8 cellular contexts compared by ENCODE assay signal in genomic region chrX:71532753-71533425, GRCh38. TPM values are rescaled to one million over a fixed set of nuclear protein-coding genes. Genes with fewer than 3 reads are reported as not detected.
DNase-seq lines count a peak whose midpoint lies in the region; ATAC-seq and TF ChIP-seq lines count a peak whose summit lies in the region.

OGT (plus strand) TSS chrX:71533104; CDS start chrX:71533300, 196 bp downstream.

- DNase-seq in CD1c-positive myeloid dendritic cell (ENCODE audit: extremely low spot score) (peak; percentile 96), HK-2 (ENCODE audit: unreplicated experiment) (peak; percentile 92), NCI-H82 treated with DMSO at 0.1 percent for 48 hours (lab: John Stamatoyannopoulos, UW; ENCODE audit: unreplicated experiment) (peak; percentile 84), dorsolateral prefrontal cortex (peak; percentile 81 to 94 (median 90))
- peak; percentile 95 for DNase-seq in activated CD4-positive, alpha-beta memory T cell treated with anti-CD3 and anti-CD28 coated beads for 36 hours
- peak; percentile 89 for DNase-seq in stimulated activated CD4-positive, alpha-beta T cell treated with anti-CD3 and anti-CD28 coated beads, Interleukin-4, amount 100 ng/mL, for 1 hour

- H3K27ac Mint-ChIP-seq in activated CD4-positive, alpha-beta memory T cell treated with anti-CD3 and anti-CD28 coated beads for 36 hours, result peak within 1 kb of the TSS; percentile 98

- H3K4me3 Mint-ChIP-seq in activated CD4-positive, alpha-beta memory T cell treated with anti-CD3 and anti-CD28 coated beads for 36 hours, result peak within 1 kb of the TSS; percentile 97

- H3K27me3 ChIP-seq in dorsolateral prefrontal cortex (peaks cover 0 to 33% (median 4%) of the 10 kb centered on the region in 45 donors), liver (ENCODE audit: control insufficient read depth in 4 of 4, insufficient read depth in 4 of 4, low read length in 3 of 4) (peaks cover 0 to 3% (median 0%) of the 10 kb centered on the region in 4 donors)

- ATAC-seq in GM19438 (IDR thresholded peaks at IDR 0.05; ENCODE audit: low read depth, unreplicated experiment), result peak; percentile 80

- peak within 1 kb of the TSS; percentile 93 for H3K9ac ChIP-seq in liver (ENCODE audit: low read depth in 1 of 2, low read length in 2 of 2)

- CTCF ChIA-PET in activated CD4-positive, alpha-beta memory T cell treated with anti-CD3 and anti-CD28 coated beads for 36 hours (lab: Charles Lee), result interaction anchor here (1.2 to 1.6 kb wide), 3 partner anchors 9 to 22 kb away, joined by 3 to 6 read pairs (median 4); no protein-coding TSS in a partner anchor

- POLR2A ChIA-PET in activated CD4-positive, alpha-beta memory T cell treated with anti-CD3 and anti-CD28 coated beads for 36 hours (lab: Charles Lee), result interaction anchor here (0.7 to 7.2 kb wide), 10 partner anchors 11 to 351 kb away, joined by 3 to 96 read pairs (median 10); partner anchors contain the start of genes CXCR3 and TAF1

- TF ChIP-seq RAD21 in liver (IDR thresholded peaks at IDR 0.05), result peak in 1 of 2 donors; percentile 39

- H3K9me3 ChIP-seq in liver (ENCODE audit: control insufficient read depth in 4 of 4, low read length in 3 of 4), result no peaks in the 10 kb centered on the region

- peaks cover 3% of the 10 kb centered on the region for H3K9me3 Mint-ChIP-seq in activated CD4-positive, alpha-beta memory T cell treated with anti-CD3 and anti-CD28 coated beads for 36 hours

- WGBS in liver, result under 1% methylated on average over 47 of the region's 47 CpGs

- TF ChIP-seq CTCF in dorsolateral prefrontal cortex (IDR thresholded peaks at IDR 0.05 in 54 of 56, conservative IDR thresholded peaks at IDR 0.05 in 2 of 56; ENCODE audit: low read depth in 1 of 56, partially characterized antibody in 56 of 56), result peak in 10 of 56 donors; percentile 9 to 29 (median 16)
- no peak for TF ChIP-seq CTCF in liver (IDR thresholded peaks at IDR 0.05; ENCODE audit: low read depth, low read length, missing input control)

- peaks cover 0 to 4% (median 2%) of the 10 kb centered on the region in 4 donors for H3K4me1 ChIP-seq in liver (ENCODE audit: control insufficient read depth in 4 of 4, insufficient read depth in 4 of 4, low read length in 3 of 4)

- no peaks in the 10 kb centered on the region for H3K27me3 Mint-ChIP-seq in activated CD4-positive, alpha-beta memory T cell treated with anti-CD3 and anti-CD28 coated beads for 36 hours

- no peaks in the 10 kb centered on the region for H3K36me3 ChIP-seq in liver (ENCODE audit: control insufficient read depth in 4 of 4, insufficient read depth in 3 of 4, low read depth in 1 of 4, low read length in 3 of 4)

- intact Hi-C loops in activated CD4-positive, alpha-beta memory T cell treated with anti-CD3 and anti-CD28 coated beads for 36 hours (cut with micrococcal nuclease), result loop anchor here (1.0 to 10.0 kb wide), 8 partner anchors 8 to 421 kb away; partner anchors contain the start of genes CXCR3, IL2RG, NONO and TAF1
- intact Hi-C loops in dorsolateral prefrontal cortex (cut with DNase I), result loop anchor here (2.0 to 5.0 kb wide), 2 partner anchors 40 to 41 kb away; no protein-coding TSS in a partner anchor

- H3K27ac ChIP-seq in dorsolateral prefrontal cortex, result peak within 1 kb of the TSS; percentile 57 to 96 (median 90)
- peak within 1 kb of the TSS; percentile 90 to 93 for H3K27ac ChIP-seq in liver (ENCODE audit: low read depth in 1 of 2, low read length in 2 of 2)

- H3K4me1 Mint-ChIP-seq in activated CD4-positive, alpha-beta memory T cell treated with anti-CD3 and anti-CD28 coated beads for 36 hours (ENCODE audit: low read depth), result peaks cover 21% of the 10 kb centered on the region

- peaks cover 40% of the 10 kb centered on the region for H3K36me3 Mint-ChIP-seq in activated CD4-positive, alpha-beta memory T cell treated with anti-CD3 and anti-CD28 coated beads for 36 hours

- H3K4me3 ChIP-seq in dorsolateral prefrontal cortex, result peak within 1 kb of the TSS; percentile 47 to 83 (median 71)
- peak within 1 kb of the TSS; percentile 83 to 92 (median 85) for H3K4me3 ChIP-seq in liver (ENCODE audit: low read depth in 1 of 3, low read length in 3 of 3)

TF ChIP-seq in liver, 16 proteins besides CTCF, POLR2A, EP300 and RAD21:
- TF ChIP-seq, protein P1, sequence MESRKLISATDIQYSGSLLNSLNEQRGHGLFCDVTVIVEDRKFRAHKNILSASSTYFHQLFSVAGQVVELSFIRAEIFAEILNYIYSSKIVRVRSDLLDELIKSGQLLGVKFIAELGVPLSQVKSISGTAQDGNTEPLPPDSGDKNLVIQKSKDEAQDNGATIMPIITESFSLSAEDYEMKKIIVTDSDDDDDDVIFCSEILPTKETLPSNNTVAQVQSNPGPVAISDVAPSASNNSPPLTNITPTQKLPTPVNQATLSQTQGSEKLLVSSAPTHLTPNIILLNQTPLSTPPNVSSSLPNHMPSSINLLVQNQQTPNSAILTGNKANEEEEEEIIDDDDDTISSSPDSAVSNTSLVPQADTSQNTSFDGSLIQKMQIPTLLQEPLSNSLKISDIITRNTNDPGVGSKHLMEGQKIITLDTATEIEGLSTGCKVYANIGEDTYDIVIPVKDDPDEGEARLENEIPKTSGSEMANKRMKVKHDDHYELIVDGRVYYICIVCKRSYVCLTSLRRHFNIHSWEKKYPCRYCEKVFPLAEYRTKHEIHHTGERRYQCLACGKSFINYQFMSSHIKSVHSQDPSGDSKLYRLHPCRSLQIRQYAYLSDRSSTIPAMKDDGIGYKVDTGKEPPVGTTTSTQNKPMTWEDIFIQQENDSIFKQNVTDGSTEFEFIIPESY (IDR thresholded peaks at IDR 0.05), result peak; percentile 67
- peak; percentile 98 for TF ChIP-seq YY1 (IDR thresholded peaks at IDR 0.05)
- TF ChIP-seq FOXA1 (IDR thresholded peaks at IDR 0.05), result no peak
- TF ChIP-seq EGR1 (IDR thresholded peaks at IDR 0.05; ENCODE audit: low read depth in 2 of 2), result no peak
- TF ChIP-seq NR2F2 (IDR thresholded peaks at IDR 0.05), result peak; percentile 15
- TF ChIP-seq, protein P2, sequence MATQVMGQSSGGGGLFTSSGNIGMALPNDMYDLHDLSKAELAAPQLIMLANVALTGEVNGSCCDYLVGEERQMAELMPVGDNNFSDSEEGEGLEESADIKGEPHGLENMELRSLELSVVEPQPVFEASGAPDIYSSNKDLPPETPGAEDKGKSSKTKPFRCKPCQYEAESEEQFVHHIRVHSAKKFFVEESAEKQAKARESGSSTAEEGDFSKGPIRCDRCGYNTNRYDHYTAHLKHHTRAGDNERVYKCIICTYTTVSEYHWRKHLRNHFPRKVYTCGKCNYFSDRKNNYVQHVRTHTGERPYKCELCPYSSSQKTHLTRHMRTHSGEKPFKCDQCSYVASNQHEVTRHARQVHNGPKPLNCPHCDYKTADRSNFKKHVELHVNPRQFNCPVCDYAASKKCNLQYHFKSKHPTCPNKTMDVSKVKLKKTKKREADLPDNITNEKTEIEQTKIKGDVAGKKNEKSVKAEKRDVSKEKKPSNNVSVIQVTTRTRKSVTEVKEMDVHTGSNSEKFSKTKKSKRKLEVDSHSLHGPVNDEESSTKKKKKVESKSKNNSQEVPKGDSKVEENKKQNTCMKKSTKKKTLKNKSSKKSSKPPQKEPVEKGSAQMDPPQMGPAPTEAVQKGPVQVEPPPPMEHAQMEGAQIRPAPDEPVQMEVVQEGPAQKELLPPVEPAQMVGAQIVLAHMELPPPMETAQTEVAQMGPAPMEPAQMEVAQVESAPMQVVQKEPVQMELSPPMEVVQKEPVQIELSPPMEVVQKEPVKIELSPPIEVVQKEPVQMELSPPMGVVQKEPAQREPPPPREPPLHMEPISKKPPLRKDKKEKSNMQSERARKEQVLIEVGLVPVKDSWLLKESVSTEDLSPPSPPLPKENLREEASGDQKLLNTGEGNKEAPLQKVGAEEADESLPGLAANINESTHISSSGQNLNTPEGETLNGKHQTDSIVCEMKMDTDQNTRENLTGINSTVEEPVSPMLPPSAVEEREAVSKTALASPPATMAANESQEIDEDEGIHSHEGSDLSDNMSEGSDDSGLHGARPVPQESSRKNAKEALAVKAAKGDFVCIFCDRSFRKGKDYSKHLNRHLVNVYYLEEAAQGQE (IDR thresholded peaks at IDR 0.05), result peak; percentile 65
- TF ChIP-seq SP1 (IDR thresholded peaks at IDR 0.05), result peak; percentile 60
- no peak for TF ChIP-seq FOXA2 (IDR thresholded peaks at IDR 0.05)
- TF ChIP-seq JUND (IDR thresholded peaks at IDR 0.05), result peak in 1 of 2 donors; percentile 57
- TF ChIP-seq GABPA (IDR thresholded peaks at IDR 0.05 in 1 of 2, conservative IDR thresholded peaks at IDR 0.05 in 1 of 2), result peak in 1 of 2 donors; percentile 36
- TF ChIP-seq RXRA (IDR thresholded peaks at IDR 0.05), result peak; percentile 46 to 60
- peak; percentile 93 for TF ChIP-seq TAF1 (conservative IDR thresholded peaks at IDR 0.05)
- TF ChIP-seq HNF4G (IDR thresholded peaks at IDR 0.05), result no peak
- TF ChIP-seq MAX (IDR thresholded peaks at IDR 0.05), result peak; percentile 83
- TF ChIP-seq ATF3 (IDR thresholded peaks at IDR 0.05), result peak; percentile 13
- TF ChIP-seq HNF4A (conservative IDR thresholded peaks at IDR 0.05), result peak; percentile 38 to 41

RNA-seq across cellular contexts. Expression of gene OGT, which starts in this region (rescaled TPM):
- 100 to 1,000 TPM; 280 to 304 TPM for total RNA-seq in activated CD4-positive, alpha-beta memory T cell treated with anti-CD3 and anti-CD28 coated beads for 36 hours
- 100 to 1,000 TPM; 140 to 308 (median 220) TPM for total RNA-seq in dorsolateral prefrontal cortex
- total RNA-seq in liver, result 10 to 100 TPM; 68.8 to 72.7 TPM
- polyA plus RNA-seq in liver, result 10 to 100 TPM; 10.8 to 25.9 TPM

Comparison
In these comparisons a context has a peak if more than half of its experiments do, and no peak if none do; other contexts are left out.
1. Peak in every context shown above with its lines: DNase-seq, ATAC-seq, H3K4me3 ChIP-seq and H3K27ac ChIP-seq.